In genomic region chr2:96913398-96914202, GRCh38 we compare ENCODE assay signal across 9 cellular contexts. TPM values are rescaled to one million over a fixed set of nuclear protein-coding genes. Genes with fewer than 3 reads are reported as not detected.
A peak's percentile ranks its signal among the peaks of the same experiment; 100 is the strongest.
DNase-seq lines count a peak whose midpoint lies in the region; ATAC-seq lines count a peak whose summit lies in the region.
"Had no signal": no experiment of that assay in that cellular context is flagged by ENCODE, and none has a peak within 500 bp of the region (broad histone marks: within the 10 kb centered on the region; RNA-seq: fewer than 3 reads in every experiment).

No MANE protein-coding gene starts in this region.

- peaks cover 0 to 3% (median 1%) of the 10 kb centered on the region in 7 donors for H3K9me3 Mint-ChIP-seq in CD4-positive, CD25-positive, alpha-beta regulatory T cell
- H3K9me3 Mint-ChIP-seq in T-cell, result peaks cover 0 to 5% (median 2%) of the 10 kb centered on the region in 3 donors

- H3K9me3 ChIP-seq in CD4-positive, CD25-positive, alpha-beta regulatory T cell (ENCODE audit: control insufficient read depth in 2 of 2, low read length in 2 of 2), result peaks cover 0 to 5% of the 10 kb centered on the region in 2 experiments

- H3K27me3 ChIP-seq in CD4-positive, CD25-positive, alpha-beta regulatory T cell (ENCODE audit: control insufficient read depth, insufficient read depth, low read length), result no peaks in the 10 kb centered on the region

- H3K36me3 Mint-ChIP-seq in CD4-positive, CD25-positive, alpha-beta regulatory T cell, result no peaks in the 10 kb centered on the region
- H3K36me3 Mint-ChIP-seq in T-cell, result peaks cover 16% of the 10 kb centered on the region

- H3K4me3 ChIP-seq in CD4-positive, CD25-positive, alpha-beta regulatory T cell (ENCODE audit: low read depth, low read length), result peak overlapping the region; percentile 74

- no peaks in the 10 kb centered on the region for H3K36me3 ChIP-seq in CD4-positive, CD25-positive, alpha-beta regulatory T cell (ENCODE audit: control insufficient read depth, insufficient read depth, low read length)

- POLR2A ChIA-PET in T-cell (lab: Charles Lee), result interaction anchor here in 1 of 2 donors (0.9 kb wide), 1 partner anchor 10 kb away, joined by 3 read pairs; no protein-coding TSS in a partner anchor

- H3K27ac Mint-ChIP-seq in CD4-positive, CD25-positive, alpha-beta regulatory T cell, result peak overlapping the region; percentile 90 to 98 (median 96)
- peak overlapping the region; percentile 99 for H3K27ac Mint-ChIP-seq in T-cell

- H3K4me1 Mint-ChIP-seq in CD4-positive, CD25-positive, alpha-beta regulatory T cell, result peaks cover 13 to 88% (median 43%) of the 10 kb centered on the region in 4 donors
- peaks cover 72 to 85% (median 83%) of the 10 kb centered on the region in 3 donors for H3K4me1 Mint-ChIP-seq in T-cell

- CTCF ChIA-PET in T-cell (lab: Charles Lee), result interaction anchor here in 1 of 2 donors (1.6 kb wide), 1 partner anchor 56 kb away, joined by 3 read pairs; the partner anchor contains the start of gene ANKRD39

- H3K4me1 ChIP-seq in CD4-positive, CD25-positive, alpha-beta regulatory T cell (ENCODE audit: control insufficient read depth, insufficient read depth, low read length, poor library complexity, severe bottlenecking), result peaks cover 40% of the 10 kb centered on the region

- peaks cover 5% of the 10 kb centered on the region for H3K27me3 Mint-ChIP-seq in CD4-positive, CD25-positive, alpha-beta regulatory T cell
- no peaks in the 10 kb centered on the region for H3K27me3 Mint-ChIP-seq in T-cell

- peak overlapping the region; percentile 58 for H3K27ac ChIP-seq in CD4-positive, CD25-positive, alpha-beta regulatory T cell (ENCODE audit: insufficient read depth, low read length, poor library complexity, severe bottlenecking)

- peak; percentile 11 to 79 (median 53) for DNase-seq in CD4-positive, CD25-positive, alpha-beta regulatory T cell
- DNase-seq in T-cell (peak; percentile 23 to 71 (median 42)), pons (ENCODE audit: low spot score) (peak; percentile 59), NCI-H82 (lab: John Stamatoyannopoulos, UW) (no peak)
- DNase-seq in activated naive CD4-positive, alpha-beta T cell treated with anti-CD3 and anti-CD28 coated beads, Interleukin-2, amount 50 U/mL, for 16 hours, result peak; percentile 46
- DNase-seq: DMS 273 treated with DMSO at 0.1 percent for 48 hours had no signal

- peak; percentile 65 to 71 for ATAC-seq in CD4-positive, CD25-positive, alpha-beta regulatory T cell (ENCODE audit: low read depth in 2 of 2)
- ATAC-seq in T-cell (replicated peaks in 1 of 4) (peak; percentile 81 to 86 (median 84)), HG02840 (IDR thresholded peaks at IDR 0.05; ENCODE audit: low FRiP score, unreplicated experiment) (no peak), GM21529 (IDR thresholded peaks at IDR 0.05; ENCODE audit: unreplicated experiment) (no peak), HG03565 (IDR thresholded peaks at IDR 0.05; ENCODE audit: unreplicated experiment) (no peak)

- peak overlapping the region; percentile 82 to 91 (median 86) for H3K4me3 Mint-ChIP-seq in CD4-positive, CD25-positive, alpha-beta regulatory T cell
- H3K4me3 Mint-ChIP-seq in T-cell, result peak overlapping the region; percentile 75 to 91 (median 78)

RNA-seq across cellular contexts. Expression of gene SEMA4C, which starts 43.7 kb away (rescaled TPM):
- 23.3 TPM for total RNA-seq in CD4-positive, CD25-positive, alpha-beta regulatory T cell
- 1 to 10 TPM; 1.3 to 3.1 (median 2.2) TPM for polyA plus RNA-seq in CD4-positive, CD25-positive, alpha-beta regulatory T cell
- total RNA-seq in T-cell, result 10 to 100 TPM; 36.3 to 89.0 (median 72.3) TPM

RNA-seq across cellular contexts. Expression of gene ANKRD39, which starts 55.8 kb away (rescaled TPM):
- total RNA-seq in CD4-positive, CD25-positive, alpha-beta regulatory T cell, result 31.9 TPM
- 10 to 100 TPM; 30.2 to 44.4 (median 37.6) TPM for polyA plus RNA-seq in CD4-positive, CD25-positive, alpha-beta regulatory T cell
- 10 to 100 TPM; 16.9 to 25.0 (median 19.2) TPM for total RNA-seq in T-cell

Comparison
In these comparisons a context has a peak if more than half of its experiments do, and no peak if none do; other contexts are left out.
1. ATAC-seq: peak in CD4-positive, CD25-positive, alpha-beta regulatory T cell (2 of 2) and T-cell (4 of 4); none in HG02840 (single experiment), GM21529 (single experiment) and HG03565 (single experiment).